In genomic region chr15:78244101-78244500, GRCh38 we compare ENCODE assay signal across 17 cellular contexts. TPM values are rescaled to one million over a fixed set of nuclear protein-coding genes. Genes with fewer than 3 reads are reported as not detected.
"Had no signal": no experiment of that assay in that cellular context is flagged by ENCODE, and none has a peak within 500 bp of the region (broad histone marks: within the 10 kb centered on the region; RNA-seq: fewer than 3 reads in every experiment).

No MANE protein-coding gene starts in this region.

- H3K9me3 Mint-ChIP-seq: activated CD8-positive, alpha-beta T cell treated with anti-CD3 and anti-CD28 coated beads for 36 hours; activated naive CD4-positive, alpha-beta T cell treated with anti-CD3 and anti-CD28 coated beads, Interleukin-2, amount 50 U/mL, for 24 hours; activated T-cell treated with anti-CD3 and anti-CD28 coated beads, Interleukin-2, amount 50 U/mL, for 4 hours; neural crest cell; stimulated activated memory B cell treated with anti-CD40 and anti-IgM and Interleukin-4, amounts not matched to agents 10 μg/mL and 1 μg/mL and 100 μg/mL, for 72 hours had no signal

- H3K27me3 Mint-ChIP-seq: activated naive CD4-positive, alpha-beta T cell treated with anti-CD3 and anti-CD28 coated beads, Interleukin-2, amount 50 U/mL, for 24 hours had no signal

- H3K27me3 ChIP-seq: adrenal gland, cardiac muscle cell, dorsolateral prefrontal cortex, thyroid gland had no signal

- H3K36me3 ChIP-seq: adrenal gland, cardiac muscle cell, thyroid gland, WERI-Rb-1 had no signal

- H3K4me1 Mint-ChIP-seq: stimulated activated memory B cell treated with anti-CD40 and anti-IgM and Interleukin-4, amounts not matched to agents 10 μg/mL and 1 μg/mL and 100 μg/mL, for 72 hours had no signal

- H3K36me3 Mint-ChIP-seq: activated naive CD4-positive, alpha-beta T cell treated with anti-CD3 and anti-CD28 coated beads, Interleukin-2, amount 50 U/mL, for 24 hours; stimulated activated memory B cell treated with anti-CD40 and anti-IgM and Interleukin-4, amounts not matched to agents 10 μg/mL and 1 μg/mL and 100 μg/mL, for 72 hours had no signal

- ATAC-seq: activated CD8-positive, alpha-beta T cell treated with anti-CD3 and anti-CD28 coated beads for 36 hours; activated T-cell treated with anti-CD3 and anti-CD28 coated beads, Interleukin-2, amount 50 U/mL, for 4 hours; stimulated activated memory B cell treated with anti-CD40 and anti-IgM and Interleukin-4, amounts not matched to agents 10 μg/mL and 1 μg/mL and 100 μg/mL, for 72 hours had no signal

- H3K4me3 ChIP-seq: adrenal gland, cardiac muscle cell, psoas muscle, thyroid gland had no signal

- H3K4me3 Mint-ChIP-seq: activated CD8-positive, alpha-beta T cell treated with anti-CD3 and anti-CD28 coated beads for 36 hours; activated naive CD4-positive, alpha-beta T cell treated with anti-CD3 and anti-CD28 coated beads, Interleukin-2, amount 50 U/mL, for 24 hours; activated T-cell treated with anti-CD3 and anti-CD28 coated beads, Interleukin-2, amount 50 U/mL, for 4 hours; endodermal cell; neural crest cell; stimulated activated memory B cell treated with anti-CD40 and anti-IgM and Interleukin-4, amounts not matched to agents 10 μg/mL and 1 μg/mL and 100 μg/mL, for 72 hours had no signal

- H3K4me1 ChIP-seq: adrenal gland had no signal

- DNase-seq: activated CD4-positive, alpha-beta T cell treated with anti-CD3 and anti-CD28 coated beads for 4 hours; activated CD8-positive, alpha-beta T cell treated with anti-CD3 and anti-CD28 coated beads for 36 hours; activated effector memory CD4-positive, alpha-beta T cell treated with Interleukin-2 at 50 U/mL for 16 hours; activated T-cell treated with anti-CD3 and anti-CD28 coated beads, Interleukin-2, amount 50 U/mL, for 4 hours; islet precursor cell; stimulated activated CD4-positive, alpha-beta T cell treated with anti-CD3 and anti-CD28 coated beads, Interleukin-2, amount 100 ng/mL, for 48 hours had no signal

- H3K27ac ChIP-seq: adrenal gland, cardiac muscle cell, psoas muscle, WERI-Rb-1 had no signal

- H3K27ac Mint-ChIP-seq: activated CD8-positive, alpha-beta T cell treated with anti-CD3 and anti-CD28 coated beads for 36 hours; activated naive CD4-positive, alpha-beta T cell treated with anti-CD3 and anti-CD28 coated beads, Interleukin-2, amount 50 U/mL, for 24 hours; stimulated activated memory B cell treated with anti-CD40 and anti-IgM and Interleukin-4, amounts not matched to agents 10 μg/mL and 1 μg/mL and 100 μg/mL, for 72 hours had no signal

RNA-seq across cellular contexts. Expression of gene ACSBG1, which starts 9.7 kb away (rescaled TPM):
- total RNA-seq: activated T-cell treated with anti-CD3 and anti-CD28 coated beads, Interleukin-2, amount 50 U/mL, for 4 hours; osteocyte; thyroid gland had no signal

RNA-seq across cellular contexts. Expression of gene DNAJA4, which starts 20.3 kb away (rescaled TPM):
- total RNA-seq: neural crest cell, osteocyte had no signal
